In genomic region chr7:118288098-118288497, GRCh38 we compare ENCODE assay signal across 11 cellular contexts.
A peak's percentile ranks its signal among the peaks of the same experiment; 100 is the strongest.
DNase-seq lines count a peak whose midpoint lies in the region; ATAC-seq and TF ChIP-seq lines count a peak whose summit lies in the region.
"Had no signal": no experiment of that assay in that cellular context is flagged by ENCODE, and none has a peak within 500 bp of the region (broad histone marks: within the 10 kb centered on the region; RNA-seq: fewer than 3 reads in every experiment).

No MANE protein-coding gene starts in this region.

- peaks cover 0 to 16% (median 0%) of the 10 kb centered on the region in 11 experiments; a peak in 4 of 22 replicates for H3K36me3 ChIP-seq in BLaER1 treated with 17β-estradiol and CSF1 and Interleukin-3, amounts not matched to agents 10 nM and 100 nM
- H3K36me3 ChIP-seq in ascending aorta: no peaks in the 10 kb centered on the region
- H3K36me3 ChIP-seq: prostate gland had no signal

- no peak overlapping the region for H3K27ac ChIP-seq in BLaER1 treated with 17β-estradiol and CSF1 and Interleukin-3, amounts not matched to agents 10 nM and 100 nM
- H3K27ac ChIP-seq in ascending aorta: no peak overlapping the region
- H3K27ac ChIP-seq: prostate gland had no signal

- H3K4me3 Mint-ChIP-seq in T-helper 1 cell treated with Interleukin-12 subunit alpha and Interleukin-12 subunit beta and Interleukin-4 antibody, amounts not matched to agents 30 μg/mL and 1 μg/mL, for 36 hours: peak overlapping the region; percentile 26
- no peak overlapping the region for H3K4me3 Mint-ChIP-seq in type B pancreatic cell
- H3K4me3 Mint-ChIP-seq: activated T-cell treated with anti-CD3 and anti-CD28 coated beads, Interleukin-2, amount 50 U/mL, for 4 hours had no signal

- peak overlapping the region; percentile 49 to 86 (median 68); a peak in 21 of 22 replicates for H3K4me2 ChIP-seq in BLaER1 treated with 17β-estradiol and CSF1 and Interleukin-3, amounts not matched to agents 10 nM and 100 nM

- peak overlapping the region in 1 of 10 experiments; percentile 28; a peak in 1 of 20 replicates for H3K4me3 ChIP-seq in BLaER1 treated with 17β-estradiol and CSF1 and Interleukin-3, amounts not matched to agents 10 nM and 100 nM
- no peak overlapping the region for H3K4me3 ChIP-seq in ascending aorta
- H3K4me3 ChIP-seq: prostate gland had no signal

- no peak for DNase-seq in NCI-H1417 treated with DMSO at 0.1 percent for 48 hours (lab: John Stamatoyannopoulos, UW)
- DNase-seq in type B pancreatic cell (ENCODE audit: extremely low spot score, unreplicated experiment): no peak
- DNase-seq in NCI-H526 treated with DMSO at 0.1 percent for 48 hours (lab: John Stamatoyannopoulos, UW): no peak
- no peak for DNase-seq in ascending aorta (ENCODE audit: low spot score in 2 of 2)
- DNase-seq: activated T-cell treated with anti-CD3 and anti-CD28 coated beads, Interleukin-2, amount 50 U/mL, for 4 hours; NCI-H1694 had no signal

- peaks cover 18% of the 10 kb centered on the region for H3K36me3 Mint-ChIP-seq in T-helper 1 cell treated with Interleukin-12 subunit alpha and Interleukin-12 subunit beta and Interleukin-4 antibody, amounts not matched to agents 30 μg/mL and 1 μg/mL, for 36 hours (ENCODE audit: low read depth)
- no peaks in the 10 kb centered on the region for H3K36me3 Mint-ChIP-seq in type B pancreatic cell

- peaks cover 9 to 29% (median 21%) of the 10 kb centered on the region in 10 experiments; a peak in 19 of 20 replicates for H3K4me1 ChIP-seq in BLaER1 treated with 17β-estradiol and CSF1 and Interleukin-3, amounts not matched to agents 10 nM and 100 nM
- no peaks in the 10 kb centered on the region for H3K4me1 ChIP-seq in ascending aorta
- H3K4me1 ChIP-seq: prostate gland had no signal

- peaks cover 3 to 95% (median 17%) of the 10 kb centered on the region in 11 experiments; a peak in 19 of 22 replicates for H3K27me3 ChIP-seq in BLaER1 treated with 17β-estradiol and CSF1 and Interleukin-3, amounts not matched to agents 10 nM and 100 nM
- H3K27me3 ChIP-seq in ascending aorta: no peaks in the 10 kb centered on the region

- peaks cover 0 to 14% (median 0%) of the 10 kb centered on the region in 11 experiments; a peak in 4 of 22 replicates for H4K20me1 ChIP-seq in BLaER1 treated with 17β-estradiol and CSF1 and Interleukin-3, amounts not matched to agents 10 nM and 100 nM

- peaks cover 50% of the 10 kb centered on the region for H3K27me3 Mint-ChIP-seq in T-helper 1 cell treated with Interleukin-12 subunit alpha and Interleukin-12 subunit beta and Interleukin-4 antibody, amounts not matched to agents 30 μg/mL and 1 μg/mL, for 36 hours (ENCODE audit: low read depth)
- H3K27me3 Mint-ChIP-seq in type B pancreatic cell: no peaks in the 10 kb centered on the region

- no peak for TF ChIP-seq CTCF in type B pancreatic cell (conservative IDR thresholded peaks at IDR 0.05)
- TF ChIP-seq CTCF in ascending aorta (IDR thresholded peaks at IDR 0.05): no peak

- H3K9me3 ChIP-seq in BLaER1 treated with 17β-estradiol and CSF1 and Interleukin-3, amounts not matched to agents 10 nM and 100 nM (replicated peaks in 1 of 11): peaks cover 31 to 53% (median 35%) of the 10 kb centered on the region in 11 experiments
- H3K9me3 ChIP-seq in ascending aorta: no peaks in the 10 kb centered on the region
- H3K9me3 ChIP-seq: prostate gland had no signal

- peak overlapping the region; percentile 78 for H3K27ac Mint-ChIP-seq in T-helper 1 cell treated with Interleukin-12 subunit alpha and Interleukin-12 subunit beta and Interleukin-4 antibody, amounts not matched to agents 30 μg/mL and 1 μg/mL, for 36 hours
- no peak overlapping the region for H3K27ac Mint-ChIP-seq in type B pancreatic cell

- peaks cover 32% of the 10 kb centered on the region for H3K9me3 Mint-ChIP-seq in T-helper 1 cell treated with Interleukin-12 subunit alpha and Interleukin-12 subunit beta and Interleukin-4 antibody, amounts not matched to agents 30 μg/mL and 1 μg/mL, for 36 hours
- H3K9me3 Mint-ChIP-seq in type B pancreatic cell: peaks cover 10% of the 10 kb centered on the region

- peaks cover 25% of the 10 kb centered on the region for H3K4me1 Mint-ChIP-seq in T-helper 1 cell treated with Interleukin-12 subunit alpha and Interleukin-12 subunit beta and Interleukin-4 antibody, amounts not matched to agents 30 μg/mL and 1 μg/mL, for 36 hours (ENCODE audit: low read depth)
- H3K4me1 Mint-ChIP-seq in type B pancreatic cell (ENCODE audit: unreplicated experiment): no peaks in the 10 kb centered on the region

- H3K9ac ChIP-seq in BLaER1 treated with 17β-estradiol and CSF1 and Interleukin-3, amounts not matched to agents 10 nM and 100 nM: no peak overlapping the region

- intact Hi-C loops in ascending aorta (cut with DNase I): no loop called here

- peak; percentile 76 for ATAC-seq in GM19397 (IDR thresholded peaks at IDR 0.05; ENCODE audit: unreplicated experiment)
- ATAC-seq in HG03135 (IDR thresholded peaks at IDR 0.05; ENCODE audit: unreplicated experiment): peak; percentile 65
- ATAC-seq: activated T-cell treated with anti-CD3 and anti-CD28 coated beads, Interleukin-2, amount 50 U/mL, for 4 hours had no signal
